In genomic region chr19:52028027-52028779, GRCh38 we compare ENCODE assay signal across 1 cellular context.
TF ChIP-seq lines count a peak whose summit lies in the region.

TSS of gene ZNF614 (minus strand) at chr19:52028379. CDS start at chr19:52025745, 2,634 bp downstream.

TF ChIP-seq in K562, 482 proteins besides CTCF, POLR2A, EP300 and RAD21 (continued from another document and continues in another):
- TF ChIP-seq ZBTB33 (CRISPR knock-in tag; IDR thresholded peaks at IDR 0.05) (peak; percentile 31; the same call in 1 of the 2 replicates), ZNF75A (CRISPR knock-in tag; IDR thresholded peaks at IDR 0.05) (no peak), ZNF224 (CRISPR knock-in tag; IDR thresholded peaks at IDR 0.05) (peak; percentile 66; the same call in 1 of the 2 replicates), POLR2H (tag; IDR thresholded peaks at IDR 0.05; ENCODE audit: low read depth) (peak; percentile 63; the same call in 1 of the 2 replicates), CREB5 (CRISPR knock-in tag; IDR thresholded peaks at IDR 0.05) (no peak), MCM2 (IDR thresholded peaks at IDR 0.05; ENCODE audit: low read depth) (no peak), TCF15 (CRISPR knock-in tag; IDR thresholded peaks at IDR 0.05) (no peak), ZBTB12 (CRISPR knock-in tag; IDR thresholded peaks at IDR 0.05) (peak; percentile 99), GTF2E2 (tag; IDR thresholded peaks at IDR 0.05) (no peak), ZNF780A (CRISPR knock-in tag; IDR thresholded peaks at IDR 0.05) (no peak), RCOR1 (IDR thresholded peaks at IDR 0.05; ENCODE audit: borderline replicate concordance in 1 of 2, low read depth in 2 of 2, low read length in 2 of 2) (no peak), KHSRP (IDR thresholded peaks at IDR 0.05) (peak; percentile 77; the same call in 1 of the 2 replicates), CREB3 (tag; conservative IDR thresholded peaks at IDR 0.05; ENCODE audit: low read depth) (peak; percentile 90), CBX2 (IDR thresholded peaks at IDR 0.05; ENCODE audit: insufficient read depth, low read length, poor library complexity, severe bottlenecking) (no peak), YY1 (IDR thresholded peaks at IDR 0.05; ENCODE audit: borderline replicate concordance in 1 of 3, control insufficient read depth in 1 of 3, extremely low read depth in 1 of 3, insufficient read depth in 3 of 3, insufficient read length in 1 of 3, insufficient replicate concordance in 2 of 3, low read depth in 1 of 3, low read length in 2 of 3) (peak; percentile 92 to 98 (median 98)), ZNF217 (CRISPR knock-in tag; IDR thresholded peaks at IDR 0.05) (no peak), MBD1 (CRISPR knock-in tag; IDR thresholded peaks at IDR 0.05) (no peak), TEAD4 (IDR thresholded peaks at IDR 0.05; ENCODE audit: low read length) (peak; percentile 43; the same call in 1 of the 2 replicates), TEAD4 (CRISPR knock-in tag; IDR thresholded peaks at IDR 0.05; ENCODE audit: borderline replicate concordance) (no peak), ZMIZ1 (IDR thresholded peaks at IDR 0.05; ENCODE audit: low read depth in 2 of 2, low read length in 2 of 2) (peak in 1 of 2 experiments; percentile 69; a peak in 1 of 4 replicates), NEUROD1 (IDR thresholded peaks at IDR 0.05; ENCODE audit: borderline replicate concordance, low read depth, low read length, partially characterized antibody) (no peak), GATA2 (CRISPR knock-in tag; IDR thresholded peaks at IDR 0.05) (no peak), ZNF354B (CRISPR knock-in tag; IDR thresholded peaks at IDR 0.05) (no peak), CC2D1A (IDR thresholded peaks at IDR 0.05) (0 out of 2 replicates have a peak, but pooled peaks have one; percentile 36), MTA1 (IDR thresholded peaks at IDR 0.05; ENCODE audit: borderline replicate concordance) (peak; percentile 100), ZNF197 (CRISPR knock-in tag; IDR thresholded peaks at IDR 0.05; ENCODE audit: low read depth) (peak; percentile 88), NR1H2 (CRISPR knock-in tag; IDR thresholded peaks at IDR 0.05) (no peak), ZNF232 (CRISPR knock-in tag; IDR thresholded peaks at IDR 0.05) (no peak; the same call in 1 of the 2 replicates), ZNF384 (IDR thresholded peaks at IDR 0.05; ENCODE audit: low read depth, low read length) (no peak), NCOA1 (IDR thresholded peaks at IDR 0.05; ENCODE audit: low read depth) (no peak), POLR3A (IDR thresholded peaks at IDR 0.05; ENCODE audit: borderline replicate concordance, extremely low read depth, insufficient read depth, insufficient read length) (no peak), KDM4B (IDR thresholded peaks at IDR 0.05; ENCODE audit: borderline replicate concordance in 2 of 2, low read depth in 1 of 2) (no peak), TBP (optimal IDR thresholded peaks at IDR 0.05; ENCODE audit: low read depth, low read length) (peak; percentile 79), DPF2 (IDR thresholded peaks at IDR 0.05) (peak; percentile 50; the same call in 1 of the 2 replicates), MAFK (IDR thresholded peaks at IDR 0.05; ENCODE audit: low read length) (no peak), BMI1 (IDR thresholded peaks at IDR 0.05; ENCODE audit: low read length) (no peak), KLF6 (CRISPR knock-in tag; IDR thresholded peaks at IDR 0.05; ENCODE audit: borderline replicate concordance) (peak; percentile 7; the same call in 1 of the 2 replicates), NFATC3 (IDR thresholded peaks at IDR 0.05) (no peak), ATF6 (CRISPR knock-in tag; IDR thresholded peaks at IDR 0.05) (no peak), DEAF1 (CRISPR knock-in tag; IDR thresholded peaks at IDR 0.05) (no peak), NFYB (IDR thresholded peaks at IDR 0.05; ENCODE audit: extremely low read depth, insufficient read length) (no peak), ZNF699 (CRISPR knock-in tag; IDR thresholded peaks at IDR 0.05; ENCODE audit: insufficient replicate concordance) (no peak), PHB2 (IDR thresholded peaks at IDR 0.05; ENCODE audit: low read depth) (no peak), ZNF311 (CRISPR knock-in tag; IDR thresholded peaks at IDR 0.05) (no peak), MXD1 (CRISPR knock-in tag; IDR thresholded peaks at IDR 0.05; ENCODE audit: borderline replicate concordance, poor library complexity, severe bottlenecking) (no peak), ATF7 (IDR thresholded peaks at IDR 0.05) (peak; percentile 83), ZNF24 (IDR thresholded peaks at IDR 0.05) (0 out of 2 replicates have a peak, but pooled peaks have one; percentile 28), HDAC3 (IDR thresholded peaks at IDR 0.05; ENCODE audit: borderline replicate concordance, partially characterized antibody) (no peak), ELF1 (tag; IDR thresholded peaks at IDR 0.05) (no peak; the same call in 1 of the 2 replicates), ZNF561 (CRISPR knock-in tag; conservative IDR thresholded peaks at IDR 0.05) (no peak), SMAD3 (CRISPR knock-in tag; conservative IDR thresholded peaks at IDR 0.05) (peak; percentile 54; the same call in 1 of the 2 replicates), JUND (IDR thresholded peaks at IDR 0.05; ENCODE audit: borderline replicate concordance, low read depth, low read length) (peak; percentile 71), JUND (tag; IDR thresholded peaks at IDR 0.05; ENCODE audit: borderline replicate concordance, low read depth, low read length) (peak; percentile 68; the same call in 2 of the 3 replicates)
